ENCODE assay signal across 39 cellular contexts in the genomic region with DNA sequence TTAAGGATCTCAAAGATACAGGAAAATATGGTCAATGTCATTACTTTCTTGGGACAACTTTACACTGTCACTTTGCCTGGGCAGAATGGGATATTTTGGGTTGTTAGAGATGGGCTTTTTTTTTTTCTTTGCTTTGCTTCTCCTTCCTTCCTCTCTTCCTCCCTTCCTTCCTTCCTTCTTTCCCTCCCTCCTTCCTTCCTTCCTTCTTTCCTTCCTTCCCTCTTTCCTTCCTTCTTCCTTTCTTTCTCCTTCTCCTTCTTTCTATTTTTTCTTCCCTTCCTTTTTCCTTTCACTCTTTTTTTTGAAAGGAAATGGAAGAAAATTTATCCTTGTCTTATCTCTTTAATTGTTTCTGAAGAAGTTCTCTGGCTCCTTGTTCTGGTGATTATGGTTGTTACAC.
"Had no signal": no experiment of that assay in that cellular context is flagged by ENCODE, and none has a peak within 500 bp of the region (broad histone marks: within the 10 kb centered on the region; RNA-seq: fewer than 3 reads in every experiment).

No MANE protein-coding gene starts in this region.

- H3K27me3 Mint-ChIP-seq: activated CD4-positive, alpha-beta memory T cell treated with anti-CD3 and anti-CD28 coated beads, Interleukin-2, amount 10 ng/mL, durations not matched to agents 7 days and 5 days; activated CD4-positive, alpha-beta T cell treated with anti-CD3 and anti-CD28 coated beads for 36 hours; activated CD4-positive, alpha-beta T cell treated with anti-CD3 and anti-CD28 coated beads, Interleukin-2, amount 10 ng/mL, durations not matched to agents 7 days and 5 days; activated naive CD4-positive, alpha-beta T cell treated with anti-CD3 and anti-CD28 coated beads, Interleukin-2, amount 10 ng/mL, durations not matched to agents 7 days and 5 days; activated naive CD4-positive, alpha-beta T cell treated with anti-CD3 and anti-CD28 coated beads, Interleukin-2, amount 50 U/mL, for 24 hours; activated naive CD8-positive, alpha-beta T cell; activated naive CD8-positive, alpha-beta T cell treated with anti-CD3 and anti-CD28 coated beads, Interleukin-2, amount 50 U/mL, for 24 hours; central memory CD8-positive, alpha-beta T cell had no signal

- H3K9me3 Mint-ChIP-seq: activated naive CD8-positive, alpha-beta T cell treated with anti-CD3 and anti-CD28 coated beads, Interleukin-2, amount 10 ng/mL, durations not matched to agents 7 days and 5 days; activated naive CD8-positive, alpha-beta T cell treated with anti-CD3 and anti-CD28 coated beads, Interleukin-2, amount 50 U/mL, for 24 hours; brain; central memory CD8-positive, alpha-beta T cell had no signal

- FAIRE-seq: bronchial epithelial cell, TTC549 had no signal

- H3K27ac ChIP-seq: cardiac muscle cell, VCaP had no signal

- H3K27me3 ChIP-seq: cardiac muscle cell had no signal

- H3K4me1 Mint-ChIP-seq: activated CD4-positive, alpha-beta memory T cell treated with anti-CD3 and anti-CD28 coated beads, Interleukin-2, amount 10 ng/mL, durations not matched to agents 7 days and 5 days; activated CD4-positive, alpha-beta T cell treated with anti-CD3 and anti-CD28 coated beads for 36 hours; activated CD4-positive, alpha-beta T cell treated with anti-CD3 and anti-CD28 coated beads, Interleukin-2, amount 10 ng/mL, durations not matched to agents 7 days and 5 days; activated naive CD4-positive, alpha-beta T cell treated with anti-CD3 and anti-CD28 coated beads, Interleukin-2, amount 10 ng/mL, durations not matched to agents 7 days and 5 days; activated naive CD4-positive, alpha-beta T cell treated with anti-CD3 and anti-CD28 coated beads, Interleukin-2, amount 50 U/mL, for 24 hours; activated naive CD8-positive, alpha-beta T cell treated with anti-CD3 and anti-CD28 coated beads, Interleukin-2, amount 10 ng/mL, durations not matched to agents 7 days and 5 days; activated naive CD8-positive, alpha-beta T cell treated with anti-CD3 and anti-CD28 coated beads, Interleukin-2, amount 50 U/mL, for 24 hours; activated T-helper 17 cell treated with anti-CD3 and anti-CD28 coated beads, Interleukin-2, amount 50 U/mL, for 72 hours; central memory CD8-positive, alpha-beta T cell had no signal

- H3K27ac Mint-ChIP-seq: activated CD4-positive, alpha-beta memory T cell treated with anti-CD3 and anti-CD28 coated beads, Interleukin-2, amount 10 ng/mL, durations not matched to agents 7 days and 5 days; activated CD4-positive, alpha-beta T cell treated with anti-CD3 and anti-CD28 coated beads for 36 hours; activated CD4-positive, alpha-beta T cell treated with anti-CD3 and anti-CD28 coated beads, Interleukin-2, amount 10 ng/mL, durations not matched to agents 7 days and 5 days; activated CD8-positive, alpha-beta T cell treated with anti-CD3 and anti-CD28 coated beads, Interleukin-2, amount 10 ng/mL, durations not matched to agents 7 days and 5 days; activated naive CD4-positive, alpha-beta T cell treated with anti-CD3 and anti-CD28 coated beads, Interleukin-2, amount 10 ng/mL, durations not matched to agents 7 days and 5 days; activated naive CD4-positive, alpha-beta T cell treated with anti-CD3 and anti-CD28 coated beads, Interleukin-2, amount 50 U/mL, for 24 hours; activated naive CD8-positive, alpha-beta T cell; activated naive CD8-positive, alpha-beta T cell treated with anti-CD3 and anti-CD28 coated beads, Interleukin-2, amount 10 ng/mL, durations not matched to agents 7 days and 5 days; activated naive CD8-positive, alpha-beta T cell treated with anti-CD3 and anti-CD28 coated beads, Interleukin-2, amount 50 U/mL, for 24 hours; activated T-cell treated with anti-CD3 and anti-CD28 coated beads, Interleukin-2, amount 50 U/mL, for 72 hours; activated T-helper 1 cell treated with anti-CD3 and anti-CD28 coated beads, Interleukin-12 subunit alpha, Interleukin-12 subunit beta, Interleukin-2, Interleukin-4 antibody, amounts not matched to agents 30 ng/mL and 10 ng/mL and 1 ng/mL, durations not matched to agents 14 hours and 24 hours and 36 hours; activated T-helper 17 cell treated with anti-CD3 and anti-CD28 coated beads, Interleukin-2, amount 50 U/mL, for 72 hours; brain; T-helper 1 cell treated with Interleukin-12 subunit alpha and Interleukin-12 subunit beta and Interleukin-4 antibody, amounts not matched to agents 30 μg/mL and 1 μg/mL, for 36 hours; T-helper 2 cell treated with Interferon-gamma antibody and Interleukin-4, amounts not matched to agents 5 μg/mL and 100 μg/mL, for 36 hours had no signal

- H3K36me3 ChIP-seq: cardiac muscle cell had no signal

- H3K4me3 Mint-ChIP-seq: activated CD4-positive, alpha-beta memory T cell treated with anti-CD3 and anti-CD28 coated beads, Interleukin-2, amount 10 ng/mL, durations not matched to agents 7 days and 5 days; activated CD4-positive, alpha-beta T cell treated with anti-CD3 and anti-CD28 coated beads for 36 hours; activated CD4-positive, alpha-beta T cell treated with anti-CD3 and anti-CD28 coated beads, Interleukin-2, amount 10 ng/mL, durations not matched to agents 7 days and 5 days; activated CD8-positive, alpha-beta T cell treated with anti-CD3 and anti-CD28 coated beads, Interleukin-2, amount 10 ng/mL, durations not matched to agents 7 days and 5 days; activated naive CD4-positive, alpha-beta T cell treated with anti-CD3 and anti-CD28 coated beads, Interleukin-2, amount 10 ng/mL, durations not matched to agents 7 days and 5 days; activated naive CD4-positive, alpha-beta T cell treated with anti-CD3 and anti-CD28 coated beads, Interleukin-2, amount 50 U/mL, for 24 hours; activated naive CD8-positive, alpha-beta T cell; activated naive CD8-positive, alpha-beta T cell treated with anti-CD3 and anti-CD28 coated beads, Interleukin-2, amount 10 ng/mL, durations not matched to agents 7 days and 5 days; activated naive CD8-positive, alpha-beta T cell treated with anti-CD3 and anti-CD28 coated beads, Interleukin-2, amount 50 U/mL, for 24 hours; activated T-cell treated with anti-CD3 and anti-CD28 coated beads, Interleukin-2, amount 50 U/mL, for 4 hours; activated T-cell treated with anti-CD3 and anti-CD28 coated beads, Interleukin-2, amount 50 U/mL, for 72 hours; activated T-helper 1 cell treated with anti-CD3 and anti-CD28 coated beads, Interleukin-12 subunit alpha, Interleukin-12 subunit beta, Interleukin-2, Interleukin-4 antibody, amounts not matched to agents 30 ng/mL and 10 ng/mL and 1 ng/mL, durations not matched to agents 14 hours and 24 hours and 36 hours; activated T-helper 17 cell treated with anti-CD3 and anti-CD28 coated beads, Interleukin-2, amount 50 U/mL, for 72 hours; brain; central memory CD8-positive, alpha-beta T cell; T-helper 1 cell treated with Interleukin-12 subunit alpha and Interleukin-12 subunit beta and Interleukin-4 antibody, amounts not matched to agents 30 μg/mL and 1 μg/mL, for 36 hours; T-helper 2 cell treated with Interferon-gamma antibody and Interleukin-4, amounts not matched to agents 5 μg/mL and 100 μg/mL, for 36 hours had no signal

- DNase-seq: activated CD4-positive, alpha-beta memory T cell treated with anti-CD3 and anti-CD28 coated beads, Interleukin-2, amount 10 ng/mL, durations not matched to agents 7 days and 5 days; activated CD4-positive, alpha-beta T cell treated with anti-CD3 and anti-CD28 coated beads for 1 hour; activated CD4-positive, alpha-beta T cell treated with anti-CD3 and anti-CD28 coated beads for 36 hours; activated CD4-positive, alpha-beta T cell treated with anti-CD3 and anti-CD28 coated beads for 48 hours; activated CD4-positive, alpha-beta T cell treated with anti-CD3 and anti-CD28 coated beads, Interleukin-2, amount 10 ng/mL, durations not matched to agents 7 days and 5 days; activated CD4-positive, alpha-beta T cell treated with anti-CD3 and anti-CD28 coated beads, Interleukin-2, amount 50 U/mL, for 48 hours; activated CD4-positive, CD25-positive, alpha-beta regulatory T cell; activated CD8-positive, alpha-beta memory T cell treated with anti-CD3 and anti-CD28 coated beads for 24 hours; activated CD8-positive, alpha-beta memory T cell treated with anti-CD3 and anti-CD28 coated beads, Interleukin-2, amount 50 U/mL, for 4 hours; activated CD8-positive, alpha-beta T cell treated with anti-CD3 and anti-CD28 coated beads, Interleukin-2, amount 10 ng/mL, durations not matched to agents 7 days and 5 days; activated effector memory CD4-positive, alpha-beta T cell treated with anti-CD3 and anti-CD28 coated beads, Interleukin-2, amount 50 U/mL, for 16 hours; activated naive CD4-positive, alpha-beta T cell treated with anti-CD3 and anti-CD28 coated beads, Interleukin-2, amount 10 ng/mL, durations not matched to agents 7 days and 5 days; activated naive CD4-positive, alpha-beta T cell treated with Interleukin-2 at 50 U/mL for 16 hours; activated naive CD8-positive, alpha-beta T cell treated with anti-CD3 and anti-CD28 coated beads, Interleukin-2, amount 10 ng/mL, durations not matched to agents 7 days and 5 days; activated naive CD8-positive, alpha-beta T cell treated with anti-CD3 and anti-CD28 coated beads, Interleukin-2, amount 50 U/mL, for 24 hours; activated T-cell treated with anti-CD3 and anti-CD28 coated beads for 4 hours; activated T-cell treated with anti-CD3 and anti-CD28 coated beads, Interleukin-2, amount 50 U/mL, for 1 hour; activated T-cell treated with anti-CD3 and anti-CD28 coated beads, Interleukin-2, amount 50 U/mL, for 4 hours; activated T-cell treated with anti-CD3 and anti-CD28 coated beads, Interleukin-2, amount 50 U/mL, for 72 hours; amygdala; aorta; caudate nucleus; cerebellar nuclear complex; T-helper 1 cell; T-helper 2 cell; T-helper 9 cell had no signal

- H3K4me3 ChIP-seq: cardiac muscle cell had no signal

- H3K36me3 Mint-ChIP-seq: activated naive CD4-positive, alpha-beta T cell treated with anti-CD3 and anti-CD28 coated beads, Interleukin-2, amount 10 ng/mL, durations not matched to agents 7 days and 5 days; activated naive CD4-positive, alpha-beta T cell treated with anti-CD3 and anti-CD28 coated beads, Interleukin-2, amount 50 U/mL, for 24 hours; activated naive CD8-positive, alpha-beta T cell; activated naive CD8-positive, alpha-beta T cell treated with anti-CD3 and anti-CD28 coated beads, Interleukin-2, amount 10 ng/mL, durations not matched to agents 7 days and 5 days; brain had no signal

- ATAC-seq: activated CD4-positive, alpha-beta T cell treated with anti-CD3 and anti-CD28 coated beads for 36 hours; activated CD4-positive, CD25-positive, alpha-beta regulatory T cell treated with anti-CD3 and anti-CD28 coated beads, Interleukin-2, amount 50 U/mL, for 24 hours; activated CD8-positive, alpha-beta T cell treated with anti-CD3 and anti-CD28 coated beads, Interleukin-2, amount 10 ng/mL, durations not matched to agents 7 days and 5 days; activated naive CD8-positive, alpha-beta T cell treated with anti-CD3 and anti-CD28 coated beads, Interleukin-2, amount 50 U/mL, for 24 hours; activated T-cell treated with anti-CD3 and anti-CD28 coated beads, Interleukin-2, amount 50 U/mL, for 4 hours; activated T-cell treated with anti-CD3 and anti-CD28 coated beads, Interleukin-2, amount 50 U/mL, for 72 hours; activated T-helper 17 cell treated with anti-CD3 and anti-CD28 coated beads, Interleukin-2, amount 50 U/mL, for 72 hours had no signal
